In the genomic region with DNA sequence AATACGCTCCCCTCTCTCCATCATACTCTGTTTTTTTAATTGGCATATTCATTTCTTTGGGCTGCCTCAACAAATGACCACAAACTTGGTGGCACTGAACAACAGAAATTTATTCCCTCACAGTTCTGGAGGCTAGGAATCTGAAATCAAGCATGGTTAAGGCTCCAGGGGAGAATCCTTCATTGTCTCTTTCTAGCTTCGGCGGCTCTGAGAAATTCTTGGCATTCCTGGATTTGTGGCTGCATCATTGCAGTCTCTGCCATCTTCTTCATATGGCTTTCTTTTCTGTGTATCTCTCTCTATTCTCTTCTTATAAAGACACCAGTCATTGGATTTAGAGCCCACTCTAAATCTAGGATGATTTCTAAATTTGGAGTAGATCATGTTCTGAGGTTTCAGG, we compare ENCODE assay signal across 22 cellular contexts. TPM values are rescaled to one million over a fixed set of nuclear protein-coding genes. Genes with fewer than 3 reads are reported as not detected.
DNase-seq lines count a peak whose midpoint lies in the region; ATAC-seq and TF ChIP-seq lines count a peak whose summit lies in the region.
"Had no signal": no experiment of that assay in that cellular context is flagged by ENCODE, and none has a peak within 500 bp of the region (broad histone marks: within the 10 kb centered on the region; RNA-seq: fewer than 3 reads in every experiment).

No MANE protein-coding gene starts in this region.

- H3K9me3 Mint-ChIP-seq in stimulated activated naive B cell treated with anti-CD40 and anti-IgM and Interleukin-4, amounts not matched to agents 10 μg/mL and 1 μg/mL and 100 μg/mL, for 72 hours, result peaks cover 0 to 2% of the 10 kb centered on the region in 2 donors

- H3K27me3 ChIP-seq in mesendoderm (ENCODE audit: insufficient read depth, low read length, poor library complexity), result no peaks in the 10 kb centered on the region
- H3K27me3 ChIP-seq: BE2C had no signal

- H3K4me3 Mint-ChIP-seq in stimulated activated naive B cell treated with anti-CD40 and anti-IgM and Interleukin-4, amounts not matched to agents 10 μg/mL and 1 μg/mL and 100 μg/mL, for 72 hours, result no peak overlapping the region
- H3K4me3 Mint-ChIP-seq: CD4-positive, alpha-beta memory T cell had no signal

- H3K9ac ChIP-seq in SK-N-MC (ENCODE audit: insufficient read length) (peak overlapping the region; percentile 57), mesendoderm (ENCODE audit: low read length) (no peak overlapping the region)

- no peak overlapping the region for H3K27ac Mint-ChIP-seq in stimulated activated naive B cell treated with anti-CD40 and anti-IgM and Interleukin-4, amounts not matched to agents 10 μg/mL and 1 μg/mL and 100 μg/mL, for 72 hours
- H3K27ac Mint-ChIP-seq: CD4-positive, alpha-beta memory T cell had no signal

- H4K5ac ChIP-seq in mesendoderm (ENCODE audit: low read length), result no peak overlapping the region

- H3K18ac ChIP-seq in mesendoderm (ENCODE audit: low read length), result no peak overlapping the region

- H2BK5ac ChIP-seq in mesendoderm (ENCODE audit: low read length), result no peak overlapping the region

- no peaks in the 10 kb centered on the region for H3K79me2 ChIP-seq in mesendoderm (ENCODE audit: control insufficient read depth, insufficient read depth, low read length)

- no peak for ATAC-seq in stimulated activated naive B cell treated with anti-CD40 and anti-IgM and Interleukin-4, amounts not matched to agents 10 μg/mL and 1 μg/mL and 100 μg/mL, for 72 hours (replicated peaks)
- no peak for ATAC-seq in GM21367 (IDR thresholded peaks at IDR 0.05; ENCODE audit: unreplicated experiment)
- ATAC-seq: HCT116, HepG2, Panc1, Right ventricle myocardium inferior had no signal

- H2BK120ac ChIP-seq in mesendoderm (ENCODE audit: low read depth, low read length), result no peak overlapping the region

- no peaks in the 10 kb centered on the region for H3K9me3 ChIP-seq in SK-N-MC (ENCODE audit: low read depth, low read length)
- H3K9me3 ChIP-seq: BE2C had no signal

- no peak overlapping the region for H3K4ac ChIP-seq in mesendoderm (ENCODE audit: low read depth, low read length)

- no peak overlapping the region for H3K4me2 ChIP-seq in mesendoderm (ENCODE audit: low read length)

- no peak overlapping the region for H2AK5ac ChIP-seq in mesendoderm (ENCODE audit: low read length)

- DNase-seq in ACHN (peak; percentile 33), SK-N-MC (ENCODE audit: low read depth, low spot score) (peak; percentile 14), foreskin melanocyte (peak; percentile 15), mesendoderm (peak; percentile 88), dermis blood vessel endothelial cell (no peak), GM20000 (ENCODE audit: low spot score) (no peak)
- DNase-seq in stimulated activated naive B cell treated with anti-CD40 and anti-IgM and Interleukin-4, amounts not matched to agents 10 μg/mL and 1 μg/mL and 100 μg/mL, for 72 hours, result no peak
- DNase-seq: BE2C; Calu3; CD4-positive, alpha-beta memory T cell; KG1; NCI-H1436; NCI-H2029; NCI-H2171; NCI-H82 had no signal

- peaks cover 3% of the 10 kb centered on the region for H3K4me1 ChIP-seq in mesendoderm (ENCODE audit: control insufficient read depth, low read depth, low read length)
- H3K4me1 ChIP-seq: BE2C had no signal

- no peak overlapping the region for H3K23ac ChIP-seq in mesendoderm (ENCODE audit: low read length)

- no peak overlapping the region for H4K8ac ChIP-seq in mesendoderm (ENCODE audit: low read depth, low read length)

- peak overlapping the region; percentile 65 for H3K4me3 ChIP-seq in SK-N-MC
- H3K4me3 ChIP-seq in mesendoderm (ENCODE audit: low read length), result no peak overlapping the region

- no peak overlapping the region for H3K56ac ChIP-seq in mesendoderm (ENCODE audit: low read length)

- peaks cover 0 to 5% of the 10 kb centered on the region in 2 donors for H3K27me3 Mint-ChIP-seq in stimulated activated naive B cell treated with anti-CD40 and anti-IgM and Interleukin-4, amounts not matched to agents 10 μg/mL and 1 μg/mL and 100 μg/mL, for 72 hours

- H3K36me3 ChIP-seq in SK-N-MC (ENCODE audit: insufficient read depth, low read length), result no peaks in the 10 kb centered on the region
- no peaks in the 10 kb centered on the region for H3K36me3 ChIP-seq in mesendoderm (ENCODE audit: control insufficient read depth, insufficient read depth, low read length)
- H3K36me3 ChIP-seq: BE2C had no signal

- no peak overlapping the region for H2BK15ac ChIP-seq in mesendoderm (replicated peaks; ENCODE audit: low read depth)

- in situ Hi-C loops in ACHN (cut with HindIII; ENCODE audit: low pct_ligation_motif_present, low pct_unique_long_range_greater_than_20kb, low sequenced_read_pairs), result no loop called here

- TF ChIP-seq CTCF in GM20000 (IDR thresholded peaks at IDR 0.05; ENCODE audit: extremely low read depth, missing control alignments), result no peak

- no peaks in the 10 kb centered on the region for H3K79me1 ChIP-seq in mesendoderm (ENCODE audit: low read length)

- no peaks in the 10 kb centered on the region for H3K36me3 Mint-ChIP-seq in stimulated activated naive B cell treated with anti-CD40 and anti-IgM and Interleukin-4, amounts not matched to agents 10 μg/mL and 1 μg/mL and 100 μg/mL, for 72 hours
- H3K36me3 Mint-ChIP-seq: CD4-positive, alpha-beta memory T cell had no signal

- no CpG with 5 or more reads among the region's 3 CpGs for WGBS in mesendoderm (ENCODE audit: extremely low coverage, insufficient coverage, low lambda C conversion rate)

- H3K4me1 Mint-ChIP-seq in stimulated activated naive B cell treated with anti-CD40 and anti-IgM and Interleukin-4, amounts not matched to agents 10 μg/mL and 1 μg/mL and 100 μg/mL, for 72 hours, result no peaks in the 10 kb centered on the region
- H3K4me1 Mint-ChIP-seq: CD4-positive, alpha-beta memory T cell had no signal

- peak overlapping the region; percentile 94 for H3K27ac ChIP-seq in SK-N-MC
- no peak overlapping the region for H3K27ac ChIP-seq in mesendoderm (ENCODE audit: low read depth, low read length)
- H3K27ac ChIP-seq: 22Rv1 had no signal

RNA-seq across cellular contexts. Expression of a gene that starts 10.9 kb away (rescaled TPM):
- polyA plus RNA-seq in mesendoderm (2013, experiment 1 of 2), result 0.11 TPM
- 0.14 TPM for polyA plus RNA-seq in mesendoderm (2013, experiment 2 of 2)
- total RNA-seq in dermis blood vessel endothelial cell, result not detected in 2 replicates
- total RNA-seq: Calu3; CD4-positive, alpha-beta memory T cell; HepG2; NCI-H460 had no signal
- polyA plus RNA-seq: CD4-positive, alpha-beta memory T cell had no signal

Comparison
In these comparisons a context has a peak if more than half of its experiments do, and no peak if none do; other contexts are left out.
1. DNase-seq: peak in ACHN (single experiment), SK-N-MC (single experiment), foreskin melanocyte (single experiment) and mesendoderm (single experiment); none in dermis blood vessel endothelial cell (single experiment), stimulated activated naive B cell treated with anti-CD40 and anti-IgM and Interleukin-4, amounts not matched to agents 10 μg/mL and 1 μg/mL and 100 μg/mL, for 72 hours (single experiment) and GM20000 (single experiment).